In genomic region chr7:149028346-149029109, GRCh38 we compare ENCODE assay signal across 1 cellular context.
TF ChIP-seq lines count a peak whose summit lies in the region.

TSS of gene PDIA4 (minus strand) at chr7:149028505. CDS start at chr7:149028408, 97 bp downstream.

TF ChIP-seq in K562, 482 proteins besides CTCF, POLR2A, EP300 and RAD21 (continued from another document and continues in another):
- TF ChIP-seq MXD1 (CRISPR knock-in tag; IDR thresholded peaks at IDR 0.05; ENCODE audit: borderline replicate concordance, poor library complexity, severe bottlenecking) (peak; percentile 39), RUNX1 (IDR thresholded peaks at IDR 0.05; ENCODE audit: low read depth) (0 out of 2 replicates have a peak, but pooled peaks have one; percentile 37), ZNF140 (CRISPR knock-in tag; IDR thresholded peaks at IDR 0.05) (no peak), ELF1 (tag; IDR thresholded peaks at IDR 0.05) (peak; percentile 89), HNRNPUL1 (IDR thresholded peaks at IDR 0.05; ENCODE audit: low read length) (no peak), CC2D1A (IDR thresholded peaks at IDR 0.05) (peak; percentile 33; the same call in 1 of the 2 replicates), YBX1 (IDR thresholded peaks at IDR 0.05) (no peak), EP400 (IDR thresholded peaks at IDR 0.05) (peak; percentile 98), DLX4 (CRISPR knock-in tag; IDR thresholded peaks at IDR 0.05) (no peak), PCBP2 (IDR thresholded peaks at IDR 0.05; ENCODE audit: low read depth, low read length, poor library complexity, severe bottlenecking) (no peak), MLX (CRISPR knock-in tag; conservative IDR thresholded peaks at IDR 0.05) (no peak; a peak in 1 of 4 replicates), ZBTB1 (CRISPR knock-in tag; IDR thresholded peaks at IDR 0.05; ENCODE audit: borderline replicate concordance, low read depth) (peak; percentile 90), ZNF431 (CRISPR knock-in tag; IDR thresholded peaks at IDR 0.05) (peak; percentile 75), TEAD2 (tag; IDR thresholded peaks at IDR 0.05) (no peak), PHF8 (IDR thresholded peaks at IDR 0.05; ENCODE audit: borderline replicate concordance, low read length) (peak; percentile 93), ATF4 (CRISPR knock-in tag; IDR thresholded peaks at IDR 0.05) (0 out of 2 replicates have a peak, but pooled peaks have one; percentile 47), ZBTB8A (IDR thresholded peaks at IDR 0.05; ENCODE audit: partially characterized antibody) (no peak), MYNN (IDR thresholded peaks at IDR 0.05) (0 out of 2 replicates have a peak, but pooled peaks have one; percentile 12), MYNN (CRISPR knock-in tag; IDR thresholded peaks at IDR 0.05) (no peak), FOXK1 (CRISPR knock-in tag; IDR thresholded peaks at IDR 0.05; ENCODE audit: borderline replicate concordance) (0 out of 2 replicates have a peak, but pooled peaks have one; percentile 85), CREM (IDR thresholded peaks at IDR 0.05; ENCODE audit: low read depth) (peak; percentile 93), SIN3A (IDR thresholded peaks at IDR 0.05; ENCODE audit: borderline replicate concordance in 2 of 2, control insufficient read depth in 1 of 2, low read depth in 2 of 2, low read length in 2 of 2) (peak in 1 of 2 experiments; percentile 94; a peak in 3 of 4 replicates), RB1 (IDR thresholded peaks at IDR 0.05; ENCODE audit: low read depth) (peak; percentile 58; the same call in 1 of the 2 replicates), GMEB1 (CRISPR knock-in tag; IDR thresholded peaks at IDR 0.05) (peak; percentile 80), ZNF609 (CRISPR knock-in tag; IDR thresholded peaks at IDR 0.05; ENCODE audit: borderline replicate concordance) (peak; percentile 78; the same call in 1 of the 2 replicates), PHF20 (IDR thresholded peaks at IDR 0.05; ENCODE audit: partially characterized antibody) (peak; percentile 82), ZNF408 (CRISPR knock-in tag; IDR thresholded peaks at IDR 0.05; ENCODE audit: low read depth) (no peak), ZNF277 (CRISPR knock-in tag; IDR thresholded peaks at IDR 0.05; ENCODE audit: borderline replicate concordance) (no peak), ZNF232 (CRISPR knock-in tag; IDR thresholded peaks at IDR 0.05) (peak; percentile 85), VEZF1 (CRISPR knock-in tag; IDR thresholded peaks at IDR 0.05) (peak; percentile 91), CBX3 (IDR thresholded peaks at IDR 0.05; ENCODE audit: borderline replicate concordance in 1 of 2, low read length in 2 of 2) (peak in 1 of 2 experiments; percentile 93; a peak in 2 of 3 replicates), THRB (CRISPR knock-in tag; conservative IDR thresholded peaks at IDR 0.05) (no peak), USF2 (CRISPR knock-in tag; IDR thresholded peaks at IDR 0.05) (peak; percentile 81), PML (IDR thresholded peaks at IDR 0.05; ENCODE audit: low read length) (peak; percentile 84), ZC3H11A (IDR thresholded peaks at IDR 0.05; ENCODE audit: low read depth, low read length) (no peak), SRSF7 (optimal IDR thresholded peaks at IDR 0.05; ENCODE audit: low read depth, low read length) (no peak), SP1 (CRISPR knock-in tag; IDR thresholded peaks at IDR 0.05) (peak; percentile 99), CUX1 (CRISPR knock-in tag; IDR thresholded peaks at IDR 0.05) (no peak), POLR2AphosphoS5 (IDR thresholded peaks at IDR 0.05; ENCODE audit: control insufficient read depth, insufficient read depth, low read depth, low read length) (peak; percentile 91), ZFX (CRISPR knock-in tag; IDR thresholded peaks at IDR 0.05) (peak; percentile 100), HNRNPL (IDR thresholded peaks at IDR 0.05; ENCODE audit: low read depth, low read length) (peak; percentile 45; the same call in 1 of the 2 replicates), ETV5 (CRISPR knock-in tag; IDR thresholded peaks at IDR 0.05; ENCODE audit: low read depth) (peak; percentile 72), ESRRB (CRISPR knock-in tag; IDR thresholded peaks at IDR 0.05; ENCODE audit: borderline replicate concordance) (no peak), KLF6 (CRISPR knock-in tag; IDR thresholded peaks at IDR 0.05; ENCODE audit: borderline replicate concordance) (peak; percentile 60; the same call in 1 of the 2 replicates)
